Comparison of ENCODE assay signal across 8 cellular contexts in the genomic region with DNA sequence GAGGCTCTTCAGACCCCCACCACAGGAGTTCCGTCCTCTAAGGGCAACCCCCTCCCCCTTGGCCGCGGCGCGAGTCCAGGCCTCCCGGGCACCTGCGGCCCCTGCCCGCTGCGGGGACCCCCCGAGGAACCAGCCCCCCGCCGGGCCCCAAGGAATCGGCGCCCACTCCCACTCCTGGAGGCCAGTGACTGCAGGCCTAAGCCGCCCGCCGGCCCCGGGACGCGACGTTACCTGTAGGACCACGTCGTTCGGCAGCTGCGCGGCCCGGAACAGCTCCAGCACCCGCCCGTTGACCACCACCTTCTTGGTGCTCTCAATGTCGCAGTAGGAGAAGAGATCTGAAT. TPM values are rescaled to one million over a fixed set of nuclear protein-coding genes. Genes with fewer than 3 reads are reported as not detected.
A peak's percentile ranks its signal among the peaks of the same experiment; 100 is the strongest.
DNase-seq lines count a peak whose midpoint lies in the region; TF ChIP-seq lines count a peak whose summit lies in the region.

No MANE protein-coding gene starts in this region.

- peaks cover 33% of the 10 kb centered on the region; the same call in 1 of the 2 replicates for H4K20me1 ChIP-seq in PC-9 (ENCODE audit: insufficient read depth)

- peak overlapping the region; percentile 96 for H3K9ac ChIP-seq in neuronal stem cell (ENCODE audit: low read depth, low read length, poor library complexity)

- no peak for TF ChIP-seq EP300 in esophagus muscularis mucosa (IDR thresholded peaks at IDR 0.05)

- H2AFZ ChIP-seq in PC-9 (peak overlapping the region; percentile 90), neuronal stem cell (ENCODE audit: low read length) (peak overlapping the region; percentile 93)

- peak overlapping the region; percentile 96 for H2BK5ac ChIP-seq in neuronal stem cell (ENCODE audit: low read length)

- H3K79me1 ChIP-seq in neuronal stem cell (ENCODE audit: low read depth, low read length): peaks cover 9% of the 10 kb centered on the region

- DNase-seq in NCI-H2227 (lab: John Stamatoyannopoulos, UW; ENCODE audit: unreplicated experiment): peak; percentile 31
- DNase-seq in NCI-H2227 treated with DMSO at 0.1 percent for 48 hours (lab: John Stamatoyannopoulos, UW): no peak
- no peak for DNase-seq in PC-9
- no peak for DNase-seq in esophagus muscularis mucosa (ENCODE audit: extremely low spot score)
- DNase-seq in neuronal stem cell (ENCODE audit: low spot score): no peak
- no peak for DNase-seq in NCI-H2171 treated with DMSO at 0.1 percent for 48 hours (lab: John Stamatoyannopoulos, UW)
- no peak for DNase-seq in NCI-H2196 treated with DMSO at 0.1 percent for 48 hours (lab: John Stamatoyannopoulos, UW; ENCODE audit: unreplicated experiment)
- no peak for DNase-seq in LoVo (ENCODE audit: low spot score)

- H2BK15ac ChIP-seq in neuronal stem cell (ENCODE audit: low read length): peak overlapping the region; percentile 87

- peak overlapping the region; percentile 77 for H3K4me3 ChIP-seq in PC-9
- peak overlapping the region; percentile 96 to 99 (median 96) for H3K4me3 ChIP-seq in esophagus muscularis mucosa
- peak overlapping the region; percentile 95 to 96 for H3K4me3 ChIP-seq in neuronal stem cell (ENCODE audit: low read length in 2 of 2)

- H3K14ac ChIP-seq in neuronal stem cell (ENCODE audit: low read length): peak overlapping the region; percentile 97

- WGBS in esophagus muscularis mucosa: 0% methylated on average over 1 of the region's 30 CpGs
- no CpG with 5 or more reads among the region's 30 CpGs for WGBS in neuronal stem cell (ENCODE audit: extremely low coverage in 2 of 2, insufficient read length in 2 of 2, insufficient replicate concordance in 1 of 2), 2 donors

- peaks cover 8% of the 10 kb centered on the region; the same call in 1 of the 2 replicates for H3F3A ChIP-seq in PC-9 (ENCODE audit: insufficient read depth, low read depth)

- BruUV-seq in PC-9 (replicated peaks; lab: Mats Ljungman, UMichigan): no TSS peak

- peak overlapping the region; percentile 85 for H2AK5ac ChIP-seq in neuronal stem cell (ENCODE audit: low read depth, low read length)

- peak overlapping the region; percentile 98 for H3K18ac ChIP-seq in neuronal stem cell (ENCODE audit: low read length)

- H3K27me3 ChIP-seq in PC-9 (ENCODE audit: insufficient read depth, low read depth) (no peaks in the 10 kb centered on the region), esophagus muscularis mucosa (no peaks in the 10 kb centered on the region), neuronal stem cell (ENCODE audit: control insufficient read depth in 3 of 3, insufficient read depth in 3 of 3, low read depth in 1 of 3, low read length in 3 of 3) (peaks cover 0 to 4% (median 0%) of the 10 kb centered on the region in 3 experiments)

- POLR2A ChIA-PET in PC-9 (lab: Charles Lee; ENCODE audit: unreplicated experiment): no interaction called here

- no peak for TF ChIP-seq CTCF in PC-9 (conservative IDR thresholded peaks at IDR 0.05)
- TF ChIP-seq CTCF in esophagus muscularis mucosa (IDR thresholded peaks at IDR 0.05): no peak

- H3K4me2 ChIP-seq in PC-9 (peak overlapping the region; percentile 87), neuronal stem cell (ENCODE audit: insufficient read depth, low read length, poor library complexity, severe bottlenecking) (peak overlapping the region; percentile 64)

- H3K79me2 ChIP-seq in PC-9 (ENCODE audit: low read depth): peaks cover 54% of the 10 kb centered on the region

- no peak overlapping the region for H2BK12ac ChIP-seq in neuronal stem cell (ENCODE audit: low read length)

- CTCF ChIA-PET in PC-9 (lab: Charles Lee): no interaction called here

- H3K27ac ChIP-seq in PC-9 (peak overlapping the region; percentile 24; the same call in 1 of the 2 replicates), esophagus muscularis mucosa (replicated peaks in 1 of 4) (peak overlapping the region; percentile 88 to 93 (median 92)), neuronal stem cell (replicated peaks; ENCODE audit: low read length) (peak overlapping the region; percentile 81)

- no peaks in the 10 kb centered on the region for H3K36me3 ChIP-seq in PC-9 (ENCODE audit: low read depth)
- no peaks in the 10 kb centered on the region for H3K36me3 ChIP-seq in esophagus muscularis mucosa
- no peaks in the 10 kb centered on the region for H3K36me3 ChIP-seq in neuronal stem cell (replicated peaks in 1 of 2; ENCODE audit: control insufficient read depth in 2 of 2, insufficient read depth in 2 of 2, low read length in 2 of 2)

- peak overlapping the region; percentile 66 for H2BK120ac ChIP-seq in neuronal stem cell (ENCODE audit: low read depth, low read length)

- H3K4ac ChIP-seq in neuronal stem cell (ENCODE audit: low read length): peak overlapping the region; percentile 59

- no peak for TF ChIP-seq POLR2A in esophagus muscularis mucosa (IDR thresholded peaks at IDR 0.05; ENCODE audit: low read depth)

- peak overlapping the region; percentile 97 for H3K23ac ChIP-seq in neuronal stem cell (ENCODE audit: low read depth, low read length, poor library complexity)

- H4K8ac ChIP-seq in neuronal stem cell (ENCODE audit: low read depth, low read length): no peak overlapping the region

- H4K91ac ChIP-seq in neuronal stem cell (ENCODE audit: low read depth, low read length, poor library complexity): no peak overlapping the region

- H3K9me3 ChIP-seq in PC-9 (ENCODE audit: insufficient read depth, low read depth) (no peaks in the 10 kb centered on the region), esophagus muscularis mucosa (no peaks in the 10 kb centered on the region), neuronal stem cell (replicated peaks in 1 of 2; ENCODE audit: control insufficient read depth in 2 of 2, insufficient read depth in 1 of 2, low read depth in 1 of 2, low read length in 2 of 2) (no peaks in the 10 kb centered on the region)

- intact Hi-C loops in PC-9 (cut with micrococcal nuclease; ENCODE audit: unreplicated experiment): no loop called here
- intact Hi-C loops in esophagus muscularis mucosa (cut with DNase I): no loop called here

- H3K9me2 ChIP-seq in PC-9 (ENCODE audit: insufficient read depth): no peaks in the 10 kb centered on the region

- H3K4me1 ChIP-seq in PC-9 (replicated peaks; ENCODE audit: insufficient read depth): peaks cover 36% of the 10 kb centered on the region
- H3K4me1 ChIP-seq in esophagus muscularis mucosa: peaks cover 30 to 53% (median 51%) of the 10 kb centered on the region in 4 donors
- H3K4me1 ChIP-seq in neuronal stem cell (ENCODE audit: control insufficient read depth in 2 of 2, insufficient read depth in 1 of 2, low read depth in 1 of 2, low read length in 2 of 2): peaks cover 3 to 9% of the 10 kb centered on the region in 2 donors

RNA-seq across cellular contexts. Expression of a gene that starts 0.8 kb away (rescaled TPM):
- total RNA-seq in PC-9 (2021) (32.0 and 39.6 TPM in 2 replicates), esophagus muscularis mucosa (10 to 100 TPM; 23.4 to 43.2 (median 30.1) TPM)
- 50.5 TPM for polyA plus RNA-seq in neuronal stem cell (2013, experiment 1 of 2)
- polyA plus RNA-seq in neuronal stem cell (2013, experiment 2 of 2): 50.6 TPM

RNA-seq across cellular contexts. Expression of a gene that starts 41.3 kb away (rescaled TPM):
- 33.7 and 35.4 TPM in 2 replicates for total RNA-seq in PC-9 (2021)
- 10 to 100 TPM in 1 of 4 donors, 1 to 10 TPM in 3; 4.6 to 10.1 (median 7.1) TPM for total RNA-seq in esophagus muscularis mucosa
- 201 TPM for polyA plus RNA-seq in neuronal stem cell (2013, experiment 1 of 2)
- 211 TPM for polyA plus RNA-seq in neuronal stem cell (2013, experiment 2 of 2)

Comparison
In these comparisons a context has a peak if more than half of its experiments do, and no peak if none do; other contexts are left out.
1. H3K27ac ChIP-seq: peak in every context shown above with its lines; median percentile 92 in esophagus muscularis mucosa; 81 in neuronal stem cell; 24 in PC-9.